ENCODE assay signal across 1 cellular context in genomic region chr1:234608026-234608719, GRCh38.
TF ChIP-seq lines count a peak whose summit lies in the region.

No MANE protein-coding gene starts in this region.

TF ChIP-seq in K562, 482 proteins besides CTCF, POLR2A, EP300 and RAD21 (continued from another document and continues in another):
- TF ChIP-seq TSHZ1 (CRISPR knock-in tag; IDR thresholded peaks at IDR 0.05) (no peak), BHLHE40 (IDR thresholded peaks at IDR 0.05; ENCODE audit: low read length) (peak; percentile 91), ZNF174 (CRISPR knock-in tag; IDR thresholded peaks at IDR 0.05) (no peak), POLR2B (IDR thresholded peaks at IDR 0.05; ENCODE audit: low read depth, partially characterized antibody) (peak; percentile 64), MAFG (tag; conservative IDR thresholded peaks at IDR 0.05) (peak; percentile 92), ZNF316 (IDR thresholded peaks at IDR 0.05) (peak; percentile 98), DMBX1 (CRISPR knock-in tag; IDR thresholded peaks at IDR 0.05; ENCODE audit: borderline replicate concordance) (peak; percentile 80), ZBTB2 (IDR thresholded peaks at IDR 0.05) (0 out of 2 replicates have a peak, but pooled peaks have one; percentile 18), GATAD2A (IDR thresholded peaks at IDR 0.05) (0 out of 2 replicates have a peak, but pooled peaks have one; percentile 55), POLR2G (IDR thresholded peaks at IDR 0.05; ENCODE audit: low read depth, low read length) (peak; percentile 82), MAX (CRISPR knock-in tag; IDR thresholded peaks at IDR 0.05) (peak; percentile 88), ARID2 (IDR thresholded peaks at IDR 0.05) (0 out of 2 replicates have a peak, but pooled peaks have one; percentile 3), ZNF165 (CRISPR knock-in tag; IDR thresholded peaks at IDR 0.05; ENCODE audit: borderline replicate concordance) (no peak), KDM4B (IDR thresholded peaks at IDR 0.05; ENCODE audit: borderline replicate concordance in 2 of 2, low read depth in 1 of 2) (0 out of 4 replicates have a peak, but pooled peaks of 1 of the 2 experiments have one; percentile 39), KAT7 (CRISPR knock-in tag; IDR thresholded peaks at IDR 0.05; ENCODE audit: borderline replicate concordance) (peak; percentile 72; the same call in 1 of the 2 replicates), HES1 (IDR thresholded peaks at IDR 0.05; ENCODE audit: low read depth) (0 out of 2 replicates have a peak, but pooled peaks have one; percentile 19), MLLT1 (IDR thresholded peaks at IDR 0.05) (peak; percentile 96 to 97; a peak in 3 of 4 replicates), ZNF695 (CRISPR knock-in tag; IDR thresholded peaks at IDR 0.05) (peak; percentile 53; the same call in 1 of the 2 replicates), CEBPB (tag; IDR thresholded peaks at IDR 0.05) (no peak), ZBTB34 (CRISPR knock-in tag; IDR thresholded peaks at IDR 0.05) (no peak), TAF9B (IDR thresholded peaks at IDR 0.05; ENCODE audit: partially characterized antibody) (peak; percentile 96), GTF2E2 (tag; IDR thresholded peaks at IDR 0.05) (peak; percentile 73), EZH2 (IDR thresholded peaks at IDR 0.05; ENCODE audit: borderline replicate concordance, low read depth, low read length) (no peak), ATF1 (CRISPR knock-in tag; IDR thresholded peaks at IDR 0.05) (no peak), ATF1 (tag; IDR thresholded peaks at IDR 0.05) (peak; percentile 76), TEAD4 (IDR thresholded peaks at IDR 0.05; ENCODE audit: low read length) (peak; percentile 63; the same call in 1 of the 2 replicates), TEAD4 (CRISPR knock-in tag; IDR thresholded peaks at IDR 0.05; ENCODE audit: borderline replicate concordance) (no peak), CXXC5 (CRISPR knock-in tag; IDR thresholded peaks at IDR 0.05) (peak; percentile 29), ZNF592 (IDR thresholded peaks at IDR 0.05) (peak; percentile 97), YY1 (IDR thresholded peaks at IDR 0.05; ENCODE audit: borderline replicate concordance in 1 of 3, control insufficient read depth in 1 of 3, extremely low read depth in 1 of 3, insufficient read depth in 3 of 3, insufficient read length in 1 of 3, insufficient replicate concordance in 2 of 3, low read depth in 1 of 3, low read length in 2 of 3) (peak; percentile 24 to 67 (median 32)), ZNF212 (CRISPR knock-in tag; IDR thresholded peaks at IDR 0.05) (0 out of 2 replicates have a peak, but pooled peaks have one; percentile 3), TFE3 (CRISPR knock-in tag; IDR thresholded peaks at IDR 0.05) (no peak), NFXL1 (CRISPR knock-in tag; IDR thresholded peaks at IDR 0.05) (peak; percentile 63; the same call in 1 of the 2 replicates), HMBOX1 (IDR thresholded peaks at IDR 0.05) (no peak), TAF15 (IDR thresholded peaks at IDR 0.05; ENCODE audit: low read depth, low read length) (no peak), ARHGAP35 (IDR thresholded peaks at IDR 0.05; ENCODE audit: partially characterized antibody) (no peak), ILK (tag; IDR thresholded peaks at IDR 0.05; ENCODE audit: borderline replicate concordance, low read depth) (no peak), SRF (CRISPR knock-in tag; IDR thresholded peaks at IDR 0.05) (no peak), TCFL5 (CRISPR knock-in tag; conservative IDR thresholded peaks at IDR 0.05) (peak; percentile 9; the same call in 1 of the 2 replicates), ERF (CRISPR knock-in tag; IDR thresholded peaks at IDR 0.05) (peak; percentile 19; the same call in 1 of the 2 replicates)
